19 cellular contexts compared by ENCODE assay signal in genomic region chr17:57819273-57819672, GRCh38. TPM values are rescaled to one million over a fixed set of nuclear protein-coding genes. Genes with fewer than 3 reads are reported as not detected.
DNase-seq lines count a peak whose midpoint lies in the region; ATAC-seq, FAIRE-seq and TF ChIP-seq lines count a peak whose summit lies in the region.
"Had no signal": no experiment of that assay in that cellular context is flagged by ENCODE, and none has a peak within 500 bp of the region (broad histone marks: within the 10 kb centered on the region; RNA-seq: fewer than 3 reads in every experiment).

No MANE protein-coding gene starts in this region.

- H3K36me3 ChIP-seq in testis (ENCODE audit: low read depth, missing control alignments): no peaks in the 10 kb centered on the region

- no peak for TF ChIP-seq POLR2A in testis (IDR thresholded peaks at IDR 0.05)

- H3K27me3 ChIP-seq in testis: no peaks in the 10 kb centered on the region

- H3K4me3 ChIP-seq in testis: no peak overlapping the region

- peak; percentile 50 for DNase-seq in Caki2 (ENCODE audit: low read depth)
- DNase-seq in HT1080 (ENCODE audit: low read depth): peak; percentile 41
- peak; percentile 58 for DNase-seq in astrocyte of the hippocampus (ENCODE audit: low read depth, low spot score)
- DNase-seq in kidney glomerular epithelial cell (lab: John Stamatoyannopoulos, UW): peak; percentile 54
- DNase-seq in GM19239 (ENCODE audit: insufficient read length, low spot score): no peak
- no peak for DNase-seq in T-helper 17 cell
- no peak for DNase-seq in testis
- DNase-seq: CD4-positive, alpha-beta T cell; DND-41; GDM1; NCI-H2171; NCI-H446 treated with DMSO at 0.1 percent for 48 hours; NCI-H774; SIG-M5 had no signal

- FAIRE-seq in GM19239 (lab: Jason Lieb, UNC): no peak
- FAIRE-seq: D721Med, GM12892, H1 had no signal

- no peak overlapping the region for H3K27ac Mint-ChIP-seq in T-helper 17 cell
- H3K27ac Mint-ChIP-seq: CD4-positive, alpha-beta T cell had no signal

- ATAC-seq in GM21619 (IDR thresholded peaks at IDR 0.05; ENCODE audit: unreplicated experiment): no peak
- ATAC-seq in T-helper 17 cell: no peak
- ATAC-seq: Panc1 had no signal

- H3K36me3 Mint-ChIP-seq in T-helper 17 cell (ENCODE audit: low read depth): peaks cover 3% of the 10 kb centered on the region

- no peak for TF ChIP-seq CTCF in testis (IDR thresholded peaks at IDR 0.05)

- in situ Hi-C loops in Caki2 (cut with HindIII; ENCODE audit: low pct_unique_long_range_greater_than_20kb, low sequenced_read_pairs): no loop called here

- WGBS in testis, 2 donors: 99 to 100% methylated on average over 2 of the region's 2 CpGs

- peaks cover 46% of the 10 kb centered on the region for H3K27me3 Mint-ChIP-seq in T-helper 17 cell

- no peak overlapping the region for H3K4me3 Mint-ChIP-seq in T-helper 17 cell
- H3K4me3 Mint-ChIP-seq: CD4-positive, alpha-beta T cell had no signal

- H3K4me1 ChIP-seq in testis: no peaks in the 10 kb centered on the region

- intact Hi-C loops in testis (cut with DNase I; ENCODE audit: low total_unique reads): no loop called here

- no peak overlapping the region for H3K27ac ChIP-seq in testis

- no peaks in the 10 kb centered on the region for H3K9me3 ChIP-seq in T-helper 17 cell (ENCODE audit: control insufficient read depth, low read length, poor library complexity, severe bottlenecking)
- no peaks in the 10 kb centered on the region for H3K9me3 ChIP-seq in testis

- no peaks in the 10 kb centered on the region for H3K4me1 Mint-ChIP-seq in T-helper 17 cell

RNA-seq across cellular contexts. Expression of gene MRPS23, which starts 30.6 kb away (rescaled TPM):
- total RNA-seq in Caki2 (2014; rRNA removed; shearing (Covaris generic); ENCODE audit: low replicate concordance): 57.0 and 71.5 TPM in 2 replicates
- total RNA-seq in HT1080 (2014; rRNA removed; shearing (Covaris generic)): 129 and 133 TPM in 2 replicates
- 77.9 and 97.4 TPM in 2 replicates for polyA plus RNA-seq in HT1080 (2015; cell fraction: cytosol; rRNA removed)
- polyA plus RNA-seq in HT1080 (2015; cell fraction: nucleus; rRNA removed): 52.3 and 66.8 TPM in 2 replicates
- 10 to 100 TPM; 16.6 to 17.0 TPM for total RNA-seq in T-helper 17 cell
- total RNA-seq in testis: 10 to 100 TPM; 14.1 to 25.1 TPM
- polyA plus RNA-seq in testis (ENCODE audit: insufficient read depth, low read depth, low replicate concordance): 57.4 TPM

Comparison
In these comparisons a context has a peak if more than half of its experiments do, and no peak if none do; other contexts are left out.
1. DNase-seq: peak in Caki2 (single experiment), HT1080 (single experiment), astrocyte of the hippocampus (single experiment) and kidney glomerular epithelial cell (single experiment); none in GM19239 (single experiment), T-helper 17 cell (0 of 3) and testis (single experiment).